9 cellular contexts compared by ENCODE assay signal in genomic region chr10:61786728-61787127, GRCh38.
DNase-seq lines count a peak whose midpoint lies in the region; ATAC-seq and TF ChIP-seq lines count a peak whose summit lies in the region.
"Had no signal": no experiment of that assay in that cellular context is flagged by ENCODE, and none has a peak within 500 bp of the region (broad histone marks: within the 10 kb centered on the region; RNA-seq: fewer than 3 reads in every experiment).

No MANE protein-coding gene starts in this region.

- peaks cover 20% of the 10 kb centered on the region for H3K9me3 Mint-ChIP-seq in activated CD4-positive, alpha-beta T cell treated with anti-CD3 and anti-CD28 coated beads, Interleukin-2, amount 10 ng/mL, durations not matched to agents 24 days and 14 days
- peaks cover 20% of the 10 kb centered on the region for H3K9me3 Mint-ChIP-seq in T-helper 2 cell treated with Interferon-gamma antibody and Interleukin-4, amounts not matched to agents 5 μg/mL and 100 μg/mL, for 36 hours

- TF ChIP-seq POLR2A in testis (IDR thresholded peaks at IDR 0.05), result no peak

- H3K4me3 Mint-ChIP-seq in activated CD4-positive, alpha-beta T cell treated with anti-CD3 and anti-CD28 coated beads, Interleukin-2, amount 10 ng/mL, durations not matched to agents 24 days and 14 days, result no peak overlapping the region
- H3K4me3 Mint-ChIP-seq in T-helper 2 cell treated with Interferon-gamma antibody and Interleukin-4, amounts not matched to agents 5 μg/mL and 100 μg/mL, for 36 hours, result peak overlapping the region; percentile 50
- H3K4me3 Mint-ChIP-seq: B cell had no signal

- H3K4me3 ChIP-seq in muscle layer of duodenum (ENCODE audit: low read depth in 1 of 2, low read length in 2 of 2), result no peak overlapping the region
- no peak overlapping the region for H3K4me3 ChIP-seq in testis

- peaks cover 3% of the 10 kb centered on the region for H3K36me3 Mint-ChIP-seq in activated CD4-positive, alpha-beta T cell treated with anti-CD3 and anti-CD28 coated beads, Interleukin-2, amount 10 ng/mL, durations not matched to agents 24 days and 14 days (ENCODE audit: low read depth)
- H3K36me3 Mint-ChIP-seq in T-helper 2 cell treated with Interferon-gamma antibody and Interleukin-4, amounts not matched to agents 5 μg/mL and 100 μg/mL, for 36 hours (ENCODE audit: low read depth), result peaks cover 9% of the 10 kb centered on the region

- WGBS in testis, 2 donors, result 49% methylated on average over 4 of the region's 4 CpGs

- no peak for TF ChIP-seq CTCF in testis (IDR thresholded peaks at IDR 0.05)

- H3K27me3 ChIP-seq in muscle layer of duodenum (ENCODE audit: low read depth, low read length) (no peaks in the 10 kb centered on the region), testis (no peaks in the 10 kb centered on the region)

- intact Hi-C loops in activated CD4-positive, alpha-beta T cell treated with anti-CD3 and anti-CD28 coated beads, Interleukin-2, amount 10 ng/mL, durations not matched to agents 24 days and 14 days (cut with micrococcal nuclease), result loop anchor here (5.0 kb wide), 1 partner anchor 1549 kb away; no protein-coding TSS in a partner anchor
- intact Hi-C loops in testis (cut with DNase I; ENCODE audit: low total_unique reads), result no loop called here

- H3K27ac ChIP-seq in muscle layer of duodenum (ENCODE audit: low read length) (peak overlapping the region; percentile 29), testis (peak overlapping the region in 1 of 2 donors; percentile 10)

- peaks cover 0 to 17% of the 10 kb centered on the region in 2 donors for H3K4me1 ChIP-seq in muscle layer of duodenum (ENCODE audit: control insufficient read depth in 1 of 2, insufficient read depth in 2 of 2, low read length in 2 of 2)
- H3K4me1 ChIP-seq in testis, result no peaks in the 10 kb centered on the region

- ATAC-seq in HG02943 (IDR thresholded peaks at IDR 0.05; ENCODE audit: low read depth, unreplicated experiment), result peak; percentile 98

- no peak overlapping the region for H3K27ac Mint-ChIP-seq in activated CD4-positive, alpha-beta T cell treated with anti-CD3 and anti-CD28 coated beads, Interleukin-2, amount 10 ng/mL, durations not matched to agents 24 days and 14 days
- H3K27ac Mint-ChIP-seq in T-helper 2 cell treated with Interferon-gamma antibody and Interleukin-4, amounts not matched to agents 5 μg/mL and 100 μg/mL, for 36 hours, result peak overlapping the region; percentile 42
- H3K27ac Mint-ChIP-seq: B cell had no signal

- H3K4me1 Mint-ChIP-seq in activated CD4-positive, alpha-beta T cell treated with anti-CD3 and anti-CD28 coated beads, Interleukin-2, amount 10 ng/mL, durations not matched to agents 24 days and 14 days, result peaks cover 49% of the 10 kb centered on the region
- H3K4me1 Mint-ChIP-seq in T-helper 2 cell treated with Interferon-gamma antibody and Interleukin-4, amounts not matched to agents 5 μg/mL and 100 μg/mL, for 36 hours (ENCODE audit: low read depth), result peaks cover 56% of the 10 kb centered on the region
- H3K4me1 Mint-ChIP-seq: B cell had no signal

- H3K9me3 ChIP-seq in muscle layer of duodenum (ENCODE audit: control insufficient read depth in 1 of 2, low read length in 2 of 2) (no peaks in the 10 kb centered on the region), testis (no peaks in the 10 kb centered on the region)

- peak; percentile 69 for DNase-seq in activated CD4-positive, alpha-beta T cell treated with anti-CD3 and anti-CD28 coated beads, Interleukin-2, amount 10 ng/mL, durations not matched to agents 24 days and 14 days
- no peak for DNase-seq in activated CD4-positive, alpha-beta T cell treated with anti-CD3 and anti-CD28 coated beads for 4 hours
- DNase-seq in T-helper 2 cell treated with Interferon-gamma antibody and Interleukin-4, amounts not matched to agents 5 μg/mL and 100 μg/mL, for 36 hours (ENCODE audit: low spot score), result peak; percentile 31
- DNase-seq in testis (no peak), SIG-M5 treated with dmso at 0.1 percent for 504 hours (lab: John Stamatoyannopoulos, UW; ENCODE audit: unreplicated experiment) (no peak)
- no peak for DNase-seq in activated effector memory CD4-positive, alpha-beta T cell treated with anti-CD3 and anti-CD28 coated beads, Interleukin-2, amount 50 U/mL, for 16 hours

- no peaks in the 10 kb centered on the region for H3K27me3 Mint-ChIP-seq in activated CD4-positive, alpha-beta T cell treated with anti-CD3 and anti-CD28 coated beads, Interleukin-2, amount 10 ng/mL, durations not matched to agents 24 days and 14 days
- no peaks in the 10 kb centered on the region for H3K27me3 Mint-ChIP-seq in T-helper 2 cell treated with Interferon-gamma antibody and Interleukin-4, amounts not matched to agents 5 μg/mL and 100 μg/mL, for 36 hours (ENCODE audit: low read depth)
- H3K27me3 Mint-ChIP-seq: B cell had no signal

- H3K36me3 ChIP-seq in muscle layer of duodenum (ENCODE audit: control insufficient read depth in 1 of 2, insufficient read depth in 2 of 2, low read length in 2 of 2), result no peaks in the 10 kb centered on the region
- H3K36me3 ChIP-seq in testis (ENCODE audit: low read depth, missing control alignments), result no peaks in the 10 kb centered on the region

Comparison
In these comparisons a context has a peak if more than half of its experiments do, and no peak if none do; other contexts are left out.
1. DNase-seq: peak in activated CD4-positive, alpha-beta T cell treated with anti-CD3 and anti-CD28 coated beads, Interleukin-2, amount 10 ng/mL, durations not matched to agents 24 days and 14 days (single experiment) and T-helper 2 cell treated with Interferon-gamma antibody and Interleukin-4, amounts not matched to agents 5 μg/mL and 100 μg/mL, for 36 hours (single experiment); none in activated CD4-positive, alpha-beta T cell treated with anti-CD3 and anti-CD28 coated beads for 4 hours (0 of 2), testis (single experiment), activated effector memory CD4-positive, alpha-beta T cell treated with anti-CD3 and anti-CD28 coated beads, Interleukin-2, amount 50 U/mL, for 16 hours (single experiment) and SIG-M5 treated with dmso at 0.1 percent for 504 hours (single experiment).